1 cellular context compared by ENCODE assay signal in genomic region chr5:87413116-87413645, GRCh38.
TF ChIP-seq lines count a peak whose summit lies in the region.

No MANE protein-coding gene starts in this region.

TF ChIP-seq in SK-N-SH treated with all-trans-retinoic acid at 6 μM for 48 hours, 23 proteins besides CTCF, POLR2A, EP300 and RAD21 (continued from another document):
- TF ChIP-seq, protein P1, sequence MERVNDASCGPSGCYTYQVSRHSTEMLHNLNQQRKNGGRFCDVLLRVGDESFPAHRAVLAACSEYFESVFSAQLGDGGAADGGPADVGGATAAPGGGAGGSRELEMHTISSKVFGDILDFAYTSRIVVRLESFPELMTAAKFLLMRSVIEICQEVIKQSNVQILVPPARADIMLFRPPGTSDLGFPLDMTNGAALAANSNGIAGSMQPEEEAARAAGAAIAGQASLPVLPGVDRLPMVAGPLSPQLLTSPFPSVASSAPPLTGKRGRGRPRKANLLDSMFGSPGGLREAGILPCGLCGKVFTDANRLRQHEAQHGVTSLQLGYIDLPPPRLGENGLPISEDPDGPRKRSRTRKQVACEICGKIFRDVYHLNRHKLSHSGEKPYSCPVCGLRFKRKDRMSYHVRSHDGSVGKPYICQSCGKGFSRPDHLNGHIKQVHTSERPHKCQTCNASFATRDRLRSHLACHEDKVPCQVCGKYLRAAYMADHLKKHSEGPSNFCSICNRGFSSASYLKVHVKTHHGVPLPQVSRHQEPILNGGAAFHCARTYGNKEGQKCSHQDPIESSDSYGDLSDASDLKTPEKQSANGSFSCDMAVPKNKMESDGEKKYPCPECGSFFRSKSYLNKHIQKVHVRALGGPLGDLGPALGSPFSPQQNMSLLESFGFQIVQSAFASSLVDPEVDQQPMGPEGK (CRISPR knock-in tag; IDR thresholded peaks at IDR 0.05; ENCODE audit: borderline replicate concordance) = no peak
- TF ChIP-seq GLIS3 (CRISPR knock-in tag; IDR thresholded peaks at IDR 0.05) (no peak), ARNTL (CRISPR knock-in tag; IDR thresholded peaks at IDR 0.05; ENCODE audit: borderline replicate concordance, low read depth) (no peak), ZFP30 (CRISPR knock-in tag; IDR thresholded peaks at IDR 0.05) (no peak), BACH2 (CRISPR knock-in tag; IDR thresholded peaks at IDR 0.05; ENCODE audit: borderline replicate concordance) (no peak), PPARA (CRISPR knock-in tag; IDR thresholded peaks at IDR 0.05; ENCODE audit: borderline replicate concordance) (no peak), CSDC2 (CRISPR knock-in tag; IDR thresholded peaks at IDR 0.05) (no peak), TOX (CRISPR knock-in tag; IDR thresholded peaks at IDR 0.05; ENCODE audit: borderline replicate concordance) (no peak), ISL1 (CRISPR knock-in tag; IDR thresholded peaks at IDR 0.05) (no peak), ESRRG (CRISPR knock-in tag; IDR thresholded peaks at IDR 0.05) (no peak), SNAI2 (CRISPR knock-in tag; IDR thresholded peaks at IDR 0.05) (no peak), ZNF565 (CRISPR knock-in tag; conservative IDR thresholded peaks at IDR 0.05; ENCODE audit: low read depth) (no peak), TCF4 (CRISPR knock-in tag; IDR thresholded peaks at IDR 0.05; ENCODE audit: borderline replicate concordance) (no peak)
- TF ChIP-seq, protein P2, sequence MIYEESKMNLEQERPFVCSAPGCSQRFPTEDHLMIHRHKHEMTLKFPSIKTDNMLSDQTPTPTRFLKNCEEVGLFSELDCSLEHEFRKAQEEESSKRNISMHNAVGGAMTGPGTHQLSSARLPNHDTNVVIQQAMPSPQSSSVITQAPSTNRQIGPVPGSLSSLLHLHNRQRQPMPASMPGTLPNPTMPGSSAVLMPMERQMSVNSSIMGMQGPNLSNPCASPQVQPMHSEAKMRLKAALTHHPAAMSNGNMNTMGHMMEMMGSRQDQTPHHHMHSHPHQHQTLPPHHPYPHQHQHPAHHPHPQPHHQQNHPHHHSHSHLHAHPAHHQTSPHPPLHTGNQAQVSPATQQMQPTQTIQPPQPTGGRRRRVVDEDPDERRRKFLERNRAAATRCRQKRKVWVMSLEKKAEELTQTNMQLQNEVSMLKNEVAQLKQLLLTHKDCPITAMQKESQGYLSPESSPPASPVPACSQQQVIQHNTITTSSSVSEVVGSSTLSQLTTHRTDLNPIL (CRISPR knock-in tag; IDR thresholded peaks at IDR 0.05; ENCODE audit: low read depth) = no peak
